15 cellular contexts compared by ENCODE assay signal in genomic region chr9:36445800-36446361, GRCh38.
"Had no signal": no experiment of that assay in that cellular context is flagged by ENCODE, and none has a peak within 500 bp of the region (broad histone marks: within the 10 kb centered on the region; RNA-seq: fewer than 3 reads in every experiment).

No MANE protein-coding gene starts in this region.

- H3K27ac ChIP-seq: foreskin keratinocyte, spleen had no signal

- H3K9me3 Mint-ChIP-seq: activated T-helper 1 cell treated with anti-CD3 and anti-CD28 coated beads, Interleukin-12 subunit alpha, Interleukin-12 subunit beta, Interleukin-2, Interleukin-4 antibody, amounts not matched to agents 30 ng/mL and 10 ng/mL and 1 ng/mL, durations not matched to agents 14 hours and 24 hours and 36 hours; memory B cell; naive thymus-derived CD8-positive, alpha-beta T cell; stimulated activated naive B cell treated with anti-CD40 and anti-IgM and Interleukin-4, amounts not matched to agents 10 μg/mL and 1 μg/mL and 100 μg/mL, for 72 hours had no signal

- ATAC-seq: activated CD4-positive, alpha-beta T cell treated with anti-CD3 and anti-CD28 coated beads for 36 hours; foreskin keratinocyte; left ventricle myocardium superior; naive thymus-derived CD8-positive, alpha-beta T cell; stimulated activated naive B cell treated with anti-CD40 and anti-IgM and Interleukin-4, amounts not matched to agents 10 μg/mL and 1 μg/mL and 100 μg/mL, for 72 hours had no signal

- H3K4me3 Mint-ChIP-seq: activated CD4-positive, alpha-beta T cell treated with anti-CD3 and anti-CD28 coated beads for 36 hours; activated naive CD8-positive, alpha-beta T cell; activated T-helper 1 cell treated with anti-CD3 and anti-CD28 coated beads, Interleukin-12 subunit alpha, Interleukin-12 subunit beta, Interleukin-2, Interleukin-4 antibody, amounts not matched to agents 30 ng/mL and 10 ng/mL and 1 ng/mL, durations not matched to agents 14 hours and 24 hours and 36 hours; memory B cell; naive thymus-derived CD8-positive, alpha-beta T cell; stimulated activated naive B cell treated with anti-CD40 and anti-IgM and Interleukin-4, amounts not matched to agents 10 μg/mL and 1 μg/mL and 100 μg/mL, for 72 hours had no signal

- H3K27me3 Mint-ChIP-seq: activated CD4-positive, alpha-beta T cell treated with anti-CD3 and anti-CD28 coated beads for 36 hours; activated naive CD8-positive, alpha-beta T cell; memory B cell; naive thymus-derived CD8-positive, alpha-beta T cell; stimulated activated naive B cell treated with anti-CD40 and anti-IgM and Interleukin-4, amounts not matched to agents 10 μg/mL and 1 μg/mL and 100 μg/mL, for 72 hours had no signal

- DNase-seq: activated CD4-positive, alpha-beta T cell treated with anti-CD3 and anti-CD28 coated beads for 36 hours; activated CD4-positive, alpha-beta T cell treated with anti-CD3 and anti-CD28 coated beads, Interleukin-2, amount 50 U/mL, for 48 hours; amniotic stem cell; foreskin keratinocyte; glutamatergic neuron; kidney; left ventricle myocardium superior; naive thymus-derived CD8-positive, alpha-beta T cell; retina; spleen; stimulated activated CD4-positive, alpha-beta T cell treated with anti-CD3 and anti-CD28 coated beads, Interleukin-4, amount 100 ng/mL, for 4 hours; stimulated activated naive B cell treated with anti-CD40 and anti-IgM and Interleukin-4, amounts not matched to agents 10 μg/mL and 1 μg/mL and 100 μg/mL, for 72 hours had no signal

- H3K27me3 ChIP-seq: foreskin keratinocyte, spleen had no signal

- H3K4me3 ChIP-seq: spleen had no signal

- H3K27ac Mint-ChIP-seq: activated CD4-positive, alpha-beta T cell treated with anti-CD3 and anti-CD28 coated beads for 36 hours; activated naive CD8-positive, alpha-beta T cell; activated T-helper 1 cell treated with anti-CD3 and anti-CD28 coated beads, Interleukin-12 subunit alpha, Interleukin-12 subunit beta, Interleukin-2, Interleukin-4 antibody, amounts not matched to agents 30 ng/mL and 10 ng/mL and 1 ng/mL, durations not matched to agents 14 hours and 24 hours and 36 hours; memory B cell; stimulated activated naive B cell treated with anti-CD40 and anti-IgM and Interleukin-4, amounts not matched to agents 10 μg/mL and 1 μg/mL and 100 μg/mL, for 72 hours had no signal

- H3K9me3 ChIP-seq: spleen had no signal
